Comparison of ENCODE assay signal across 9 cellular contexts in the genomic region with DNA sequence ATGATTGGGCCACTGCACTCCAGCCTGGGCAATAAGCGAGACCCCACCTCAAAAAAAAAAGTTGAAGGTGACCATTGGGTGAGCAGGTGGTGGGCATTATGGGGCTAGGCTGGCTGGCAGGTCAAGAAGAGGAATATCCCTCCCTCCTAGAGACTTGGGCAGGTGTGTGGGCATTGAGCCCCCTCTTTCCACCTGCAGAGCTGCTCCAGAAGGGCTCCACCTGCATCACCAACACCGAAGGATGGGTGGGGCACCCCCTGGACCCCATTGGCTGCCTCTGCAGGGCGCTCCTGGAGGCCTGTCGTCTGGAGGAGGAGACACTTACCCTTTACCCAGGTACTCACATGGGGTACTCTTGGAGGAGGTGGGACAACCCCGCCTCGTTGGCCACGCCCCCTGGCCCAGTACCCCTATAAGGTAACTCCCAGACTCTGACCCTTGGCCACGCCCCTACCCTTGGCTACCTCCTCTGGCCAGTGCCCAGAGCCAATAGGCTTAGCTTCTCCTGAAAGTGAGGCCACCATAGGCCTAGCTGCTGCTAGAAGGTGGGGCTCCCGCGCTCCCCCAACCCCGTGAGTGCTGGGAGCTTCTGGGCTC. TPM values are rescaled to one million over a fixed set of nuclear protein-coding genes. Genes with fewer than 3 reads are reported as not detected.
A peak's percentile ranks its signal among the peaks of the same experiment; 100 is the strongest.
DNase-seq lines count a peak whose midpoint lies in the region; TF ChIP-seq lines count a peak whose summit lies in the region.
"Had no signal": no experiment of that assay in that cellular context is flagged by ENCODE, and none has a peak within 500 bp of the region (broad histone marks: within the 10 kb centered on the region; RNA-seq: fewer than 3 reads in every experiment).

No MANE protein-coding gene starts in this region.

- 77 to 89% methylated on average over 2 to 6 of the region's 11 CpGs for WGBS in thyroid gland, 2 donors

- no peak overlapping the region for H3K4me3 ChIP-seq in thyroid gland (replicated peaks in 1 of 3)

- H3K4me1 ChIP-seq in thyroid gland = no peaks in the 10 kb centered on the region

- DNase-seq in activated T-cell treated with anti-CD3 and anti-CD28 coated beads, Interleukin-2, amount 50 U/mL, for 24 hours = peak; percentile 49
- DNase-seq in activated T-cell treated with anti-CD3 and anti-CD28 coated beads, Interleukin-2, amount 50 U/mL, for 1 hour = no peak
- peak; percentile 97 for DNase-seq in iPS DF 19.7 (ENCODE audit: low read depth, low spot score)
- peak; percentile 53 to 68 for DNase-seq in thyroid gland
- DNase-seq in activated T-helper 2 cell treated with anti-CD3 and anti-CD28 coated beads, Interferon-gamma antibody, Interleukin-2, Interleukin-4, amounts not matched to agents 10 μg/mL and 5 μg/mL and 100 μg/mL, durations not matched to agents 14 hours and 24 hours and 36 hours (ENCODE audit: low spot score) = no peak
- DNase-seq in DMS79 (lab: John Stamatoyannopoulos, UW) = no peak
- DNase-seq in HuH-7.5 (ENCODE audit: low spot score) = no peak

- peaks cover 7 to 16% of the 10 kb centered on the region in 2 donors for H3K36me3 ChIP-seq in thyroid gland

- no peak for TF ChIP-seq POLR2A in thyroid gland (IDR thresholded peaks at IDR 0.05)

- H3K27ac ChIP-seq in thyroid gland = no peak overlapping the region

- no peaks in the 10 kb centered on the region for H3K9me3 Mint-ChIP-seq in activated T-cell treated with anti-CD3 and anti-CD28 coated beads, Interleukin-2, amount 50 U/mL, for 24 hours
- no peaks in the 10 kb centered on the region for H3K9me3 Mint-ChIP-seq in activated T-helper 2 cell treated with anti-CD3 and anti-CD28 coated beads, Interferon-gamma antibody, Interleukin-2, Interleukin-4, amounts not matched to agents 10 μg/mL and 5 μg/mL and 100 μg/mL, durations not matched to agents 14 hours and 24 hours and 36 hours

- H3K4me1 Mint-ChIP-seq in activated T-cell treated with anti-CD3 and anti-CD28 coated beads, Interleukin-2, amount 50 U/mL, for 24 hours (ENCODE audit: low read depth) = peaks cover 8% of the 10 kb centered on the region
- H3K4me1 Mint-ChIP-seq in activated T-helper 2 cell treated with anti-CD3 and anti-CD28 coated beads, Interferon-gamma antibody, Interleukin-2, Interleukin-4, amounts not matched to agents 10 μg/mL and 5 μg/mL and 100 μg/mL, durations not matched to agents 14 hours and 24 hours and 36 hours (ENCODE audit: low read depth) = no peaks in the 10 kb centered on the region

- TF ChIP-seq CTCF in thyroid gland (IDR thresholded peaks at IDR 0.05) = no peak

- no peaks in the 10 kb centered on the region for H3K27me3 Mint-ChIP-seq in activated T-cell treated with anti-CD3 and anti-CD28 coated beads, Interleukin-2, amount 50 U/mL, for 24 hours
- no peaks in the 10 kb centered on the region for H3K27me3 Mint-ChIP-seq in activated T-helper 2 cell treated with anti-CD3 and anti-CD28 coated beads, Interferon-gamma antibody, Interleukin-2, Interleukin-4, amounts not matched to agents 10 μg/mL and 5 μg/mL and 100 μg/mL, durations not matched to agents 14 hours and 24 hours and 36 hours (ENCODE audit: low read depth)

- no peaks in the 10 kb centered on the region for H3K27me3 ChIP-seq in thyroid gland

- intact Hi-C loops in thyroid gland (cut with DNase I) = no loop called here
- intact Hi-C loops in activated T-helper 2 cell treated with anti-CD3 and anti-CD28 coated beads, Interferon-gamma antibody, Interleukin-2, Interleukin-4, amounts not matched to agents 10 μg/mL and 5 μg/mL and 100 μg/mL, durations not matched to agents 14 hours and 24 hours and 36 hours (cut with micrococcal nuclease) = no loop called here

- H3K27ac Mint-ChIP-seq in activated T-cell treated with anti-CD3 and anti-CD28 coated beads, Interleukin-2, amount 50 U/mL, for 24 hours = no peak overlapping the region
- H3K27ac Mint-ChIP-seq in activated T-helper 2 cell treated with anti-CD3 and anti-CD28 coated beads, Interferon-gamma antibody, Interleukin-2, Interleukin-4, amounts not matched to agents 10 μg/mL and 5 μg/mL and 100 μg/mL, durations not matched to agents 14 hours and 24 hours and 36 hours = no peak overlapping the region

- peaks cover 6% of the 10 kb centered on the region for H3K36me3 Mint-ChIP-seq in activated T-cell treated with anti-CD3 and anti-CD28 coated beads, Interleukin-2, amount 50 U/mL, for 24 hours (ENCODE audit: low read depth)
- peaks cover 15% of the 10 kb centered on the region for H3K36me3 Mint-ChIP-seq in activated T-helper 2 cell treated with anti-CD3 and anti-CD28 coated beads, Interferon-gamma antibody, Interleukin-2, Interleukin-4, amounts not matched to agents 10 μg/mL and 5 μg/mL and 100 μg/mL, durations not matched to agents 14 hours and 24 hours and 36 hours (ENCODE audit: low read depth)

- H3K9me3 ChIP-seq in thyroid gland = no peaks in the 10 kb centered on the region

- peak overlapping the region; percentile 61 for H3K4me3 Mint-ChIP-seq in activated T-cell treated with anti-CD3 and anti-CD28 coated beads, Interleukin-2, amount 50 U/mL, for 24 hours
- no peak overlapping the region for H3K4me3 Mint-ChIP-seq in activated T-helper 2 cell treated with anti-CD3 and anti-CD28 coated beads, Interferon-gamma antibody, Interleukin-2, Interleukin-4, amounts not matched to agents 10 μg/mL and 5 μg/mL and 100 μg/mL, durations not matched to agents 14 hours and 24 hours and 36 hours (ENCODE audit: low read depth)

TF ChIP-seq in PFSK-1, 5 proteins besides CTCF, POLR2A, EP300 and RAD21:
- TF ChIP-seq TAF1 (IDR thresholded peaks at IDR 0.05; ENCODE audit: borderline replicate concordance, insufficient read depth, low read length) (no peak), POLR2AphosphoS5 (IDR thresholded peaks at IDR 0.05; ENCODE audit: low read depth, low read length) (0 out of 2 replicates have a peak, but pooled peaks have one; percentile 19)
- TF ChIP-seq, protein P1, sequence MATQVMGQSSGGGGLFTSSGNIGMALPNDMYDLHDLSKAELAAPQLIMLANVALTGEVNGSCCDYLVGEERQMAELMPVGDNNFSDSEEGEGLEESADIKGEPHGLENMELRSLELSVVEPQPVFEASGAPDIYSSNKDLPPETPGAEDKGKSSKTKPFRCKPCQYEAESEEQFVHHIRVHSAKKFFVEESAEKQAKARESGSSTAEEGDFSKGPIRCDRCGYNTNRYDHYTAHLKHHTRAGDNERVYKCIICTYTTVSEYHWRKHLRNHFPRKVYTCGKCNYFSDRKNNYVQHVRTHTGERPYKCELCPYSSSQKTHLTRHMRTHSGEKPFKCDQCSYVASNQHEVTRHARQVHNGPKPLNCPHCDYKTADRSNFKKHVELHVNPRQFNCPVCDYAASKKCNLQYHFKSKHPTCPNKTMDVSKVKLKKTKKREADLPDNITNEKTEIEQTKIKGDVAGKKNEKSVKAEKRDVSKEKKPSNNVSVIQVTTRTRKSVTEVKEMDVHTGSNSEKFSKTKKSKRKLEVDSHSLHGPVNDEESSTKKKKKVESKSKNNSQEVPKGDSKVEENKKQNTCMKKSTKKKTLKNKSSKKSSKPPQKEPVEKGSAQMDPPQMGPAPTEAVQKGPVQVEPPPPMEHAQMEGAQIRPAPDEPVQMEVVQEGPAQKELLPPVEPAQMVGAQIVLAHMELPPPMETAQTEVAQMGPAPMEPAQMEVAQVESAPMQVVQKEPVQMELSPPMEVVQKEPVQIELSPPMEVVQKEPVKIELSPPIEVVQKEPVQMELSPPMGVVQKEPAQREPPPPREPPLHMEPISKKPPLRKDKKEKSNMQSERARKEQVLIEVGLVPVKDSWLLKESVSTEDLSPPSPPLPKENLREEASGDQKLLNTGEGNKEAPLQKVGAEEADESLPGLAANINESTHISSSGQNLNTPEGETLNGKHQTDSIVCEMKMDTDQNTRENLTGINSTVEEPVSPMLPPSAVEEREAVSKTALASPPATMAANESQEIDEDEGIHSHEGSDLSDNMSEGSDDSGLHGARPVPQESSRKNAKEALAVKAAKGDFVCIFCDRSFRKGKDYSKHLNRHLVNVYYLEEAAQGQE (IDR thresholded peaks at IDR 0.05; ENCODE audit: insufficient read depth in 1 of 2, low read depth in 2 of 2, low read length in 2 of 2) = no peak

RNA-seq across cellular contexts. Expression of a gene that starts 21.9 kb away (rescaled TPM):
- 31.2 TPM for polyA plus RNA-seq in PFSK-1 (2012; ENCODE audit: insufficient read length, low read depth)
- 10 to 100 TPM in 1 of 4 donors, 1 to 10 TPM in 3; 6.9 to 15.6 (median 8.9) TPM for total RNA-seq in thyroid gland
- 9.8 and 10.6 TPM in 2 replicates for total RNA-seq in activated T-helper 2 cell treated with anti-CD3 and anti-CD28 coated beads, Interferon-gamma antibody, Interleukin-2, Interleukin-4, amounts not matched to agents 10 μg/mL and 5 μg/mL and 100 μg/mL, durations not matched to agents 14 hours and 24 hours and 36 hours

RNA-seq across cellular contexts. Expression of a gene that starts 42.9 kb away (rescaled TPM):
- 320 TPM for polyA plus RNA-seq in PFSK-1 (2012; ENCODE audit: insufficient read length, low read depth)
- 100 to 1,000 TPM in 2 of 4 donors, 10 to 100 TPM in 2; 50.2 to 191 (median 139) TPM for total RNA-seq in thyroid gland
- total RNA-seq in activated T-helper 2 cell treated with anti-CD3 and anti-CD28 coated beads, Interferon-gamma antibody, Interleukin-2, Interleukin-4, amounts not matched to agents 10 μg/mL and 5 μg/mL and 100 μg/mL, durations not matched to agents 14 hours and 24 hours and 36 hours = 131 and 137 TPM in 2 replicates

RNA-seq across cellular contexts. Expression of a gene that starts 52.8 kb away (rescaled TPM):
- polyA plus RNA-seq in PFSK-1 (2012; ENCODE audit: insufficient read length, low read depth) = 64.5 TPM
- total RNA-seq in thyroid gland = 10 to 100 TPM; 53.0 to 90.4 (median 70.6) TPM
- 41.6 and 42.3 TPM in 2 replicates for total RNA-seq in activated T-helper 2 cell treated with anti-CD3 and anti-CD28 coated beads, Interferon-gamma antibody, Interleukin-2, Interleukin-4, amounts not matched to agents 10 μg/mL and 5 μg/mL and 100 μg/mL, durations not matched to agents 14 hours and 24 hours and 36 hours

RNA-seq across cellular contexts. Expression of a gene that starts 59.8 kb away (rescaled TPM):
- polyA plus RNA-seq in PFSK-1 (2012; ENCODE audit: insufficient read length, low read depth) = 4.2 TPM
- total RNA-seq in thyroid gland = not detected
- 1.6 and 1.8 TPM in 2 replicates for total RNA-seq in activated T-helper 2 cell treated with anti-CD3 and anti-CD28 coated beads, Interferon-gamma antibody, Interleukin-2, Interleukin-4, amounts not matched to agents 10 μg/mL and 5 μg/mL and 100 μg/mL, durations not matched to agents 14 hours and 24 hours and 36 hours
- total RNA-seq: pulmonary artery endothelial cell had no signal

Comparison
In these comparisons a context has a peak if more than half of its experiments do, and no peak if none do; other contexts are left out.
1. DNase-seq: peak in activated T-cell treated with anti-CD3 and anti-CD28 coated beads, Interleukin-2, amount 50 U/mL, for 24 hours (single experiment), iPS DF 19.7 (single experiment) and thyroid gland (2 of 2); none in activated T-cell treated with anti-CD3 and anti-CD28 coated beads, Interleukin-2, amount 50 U/mL, for 1 hour (single experiment), activated T-helper 2 cell treated with anti-CD3 and anti-CD28 coated beads, Interferon-gamma antibody, Interleukin-2, Interleukin-4, amounts not matched to agents 10 μg/mL and 5 μg/mL and 100 μg/mL, durations not matched to agents 14 hours and 24 hours and 36 hours (single experiment), DMS79 (single experiment) and HuH-7.5 (single experiment).